In genomic region chr20:34377072-34377847, GRCh38 we compare ENCODE assay signal across 12 cellular contexts. TPM values are rescaled to one million over a fixed set of nuclear protein-coding genes. Genes with fewer than 3 reads are reported as not detected.
DNase-seq lines count a peak whose midpoint lies in the region; ATAC-seq and TF ChIP-seq lines count a peak whose summit lies in the region.
"Had no signal": no experiment of that assay in that cellular context is flagged by ENCODE, and none has a peak within 500 bp of the region (broad histone marks: within the 10 kb centered on the region; RNA-seq: fewer than 3 reads in every experiment).

No MANE protein-coding gene starts in this region.

- TF ChIP-seq POLR2A in GM18505 (IDR thresholded peaks at IDR 0.05; ENCODE audit: borderline replicate concordance, extremely low read depth, insufficient read depth, insufficient read length) = no peak

- ATAC-seq in GM18505 (IDR thresholded peaks at IDR 0.05; ENCODE audit: unreplicated experiment) (peak; percentile 84), GM21381 (IDR thresholded peaks at IDR 0.05; ENCODE audit: unreplicated experiment) (peak; percentile 74), HG03280 (IDR thresholded peaks at IDR 0.05; ENCODE audit: unreplicated experiment) (peak; percentile 73)
- no peak for ATAC-seq in naive thymus-derived CD8-positive, alpha-beta T cell

- H3K4me1 ChIP-seq in ascending aorta = peaks cover 0 to 6% of the 10 kb centered on the region in 2 donors

- peak overlapping the region in 7 of 10 donors; percentile 14 to 65 (median 35) for H3K27ac Mint-ChIP-seq in naive thymus-derived CD8-positive, alpha-beta T cell

- peaks cover 0 to 69% (median 7%) of the 10 kb centered on the region in 3 donors for H3K36me3 Mint-ChIP-seq in naive thymus-derived CD8-positive, alpha-beta T cell

- no peak for DNase-seq in naive thymus-derived CD8-positive, alpha-beta T cell
- DNase-seq in NCI-H1930 (lab: John Stamatoyannopoulos, UW) (no peak), ascending aorta (ENCODE audit: low spot score in 2 of 2) (no peak), AG20443 (ENCODE audit: low spot score) (no peak), NCI-H128 (lab: John Stamatoyannopoulos, UW; ENCODE audit: unreplicated experiment) (no peak)
- DNase-seq: GDM1, NCI-H1694 treated with DMSO at 0.1 percent for 48 hours, retina had no signal

- intact Hi-C loops in ascending aorta (cut with DNase I) = no loop called here

- no peak overlapping the region for H3K4me3 ChIP-seq in ascending aorta
- H3K4me3 ChIP-seq: SK-N-MC had no signal

- peaks cover 6 to 57% (median 29%) of the 10 kb centered on the region in 4 donors for H3K4me1 Mint-ChIP-seq in naive thymus-derived CD8-positive, alpha-beta T cell

- H3K9me3 ChIP-seq in ascending aorta = no peaks in the 10 kb centered on the region

- TF ChIP-seq CTCF in ascending aorta (IDR thresholded peaks at IDR 0.05) = no peak

- H3K36me3 ChIP-seq in ascending aorta = peaks cover 7 to 19% of the 10 kb centered on the region in 2 donors

- H3K9me3 Mint-ChIP-seq in naive thymus-derived CD8-positive, alpha-beta T cell = no peaks in the 10 kb centered on the region

- peak overlapping the region in 4 of 10 donors; percentile 19 to 37 (median 28) for H3K4me3 Mint-ChIP-seq in naive thymus-derived CD8-positive, alpha-beta T cell

- POLR2A ChIA-PET in naive thymus-derived CD8-positive, alpha-beta T cell (lab: Charles Lee) = no interaction called here

- no peak overlapping the region for H3K27ac ChIP-seq in ascending aorta

- H3K27me3 ChIP-seq in ascending aorta = no peaks in the 10 kb centered on the region

- H3K27me3 Mint-ChIP-seq in naive thymus-derived CD8-positive, alpha-beta T cell = no peaks in the 10 kb centered on the region

RNA-seq across cellular contexts. Expression of gene ITCH, which starts 14.2 kb away (rescaled TPM):
- 10 to 100 TPM; 73.2 to 75.9 TPM for total RNA-seq in naive thymus-derived CD8-positive, alpha-beta T cell
- polyA plus RNA-seq in naive thymus-derived CD8-positive, alpha-beta T cell = 10 to 100 TPM; 12.6 to 19.6 (median 12.8) TPM
- 42.8 TPM for total RNA-seq in ascending aorta

Comparison
In these comparisons a context has a peak if more than half of its experiments do, and no peak if none do; other contexts are left out.
1. ATAC-seq: peak in GM18505 (single experiment), GM21381 (single experiment) and HG03280 (single experiment); none in naive thymus-derived CD8-positive, alpha-beta T cell (0 of 2).